In the genomic region with DNA sequence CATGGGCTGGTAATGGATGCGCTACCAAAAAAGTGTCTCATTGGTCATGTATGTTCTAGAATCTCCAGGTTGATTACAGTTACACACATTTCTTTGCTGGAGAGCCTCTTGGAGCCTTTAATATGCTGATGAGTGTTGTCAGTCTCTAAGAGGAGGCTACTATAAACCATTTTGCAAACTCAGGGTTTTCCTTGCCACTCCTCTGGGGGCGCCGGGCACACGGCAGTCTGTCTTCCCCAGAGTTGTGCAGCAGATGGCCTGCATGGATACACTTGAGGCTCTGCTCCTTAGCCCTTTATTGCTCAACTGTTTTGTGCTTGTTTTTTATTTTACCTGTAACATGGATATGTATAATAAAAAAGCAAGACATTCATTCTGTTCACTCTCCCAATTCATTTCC, we compare ENCODE assay signal across 1 cellular context.
TF ChIP-seq lines count a peak whose summit lies in the region.

No MANE protein-coding gene starts in this region.

TF ChIP-seq in GM23338, 12 proteins besides CTCF, POLR2A, EP300 and RAD21 (continued from another document):
- no peak for TF ChIP-seq REST (IDR thresholded peaks at IDR 0.05; ENCODE audit: unreplicated experiment)
- no peak for TF ChIP-seq EZH2phosphoT487 (IDR thresholded peaks at IDR 0.05; ENCODE audit: unreplicated experiment)
- no peak for TF ChIP-seq JUNB (IDR thresholded peaks at IDR 0.05; ENCODE audit: unreplicated experiment)
TF ChIP-seq in GM23338: peak in this region for 0.
